Comparison of ENCODE assay signal across 24 cellular contexts in the genomic region with DNA sequence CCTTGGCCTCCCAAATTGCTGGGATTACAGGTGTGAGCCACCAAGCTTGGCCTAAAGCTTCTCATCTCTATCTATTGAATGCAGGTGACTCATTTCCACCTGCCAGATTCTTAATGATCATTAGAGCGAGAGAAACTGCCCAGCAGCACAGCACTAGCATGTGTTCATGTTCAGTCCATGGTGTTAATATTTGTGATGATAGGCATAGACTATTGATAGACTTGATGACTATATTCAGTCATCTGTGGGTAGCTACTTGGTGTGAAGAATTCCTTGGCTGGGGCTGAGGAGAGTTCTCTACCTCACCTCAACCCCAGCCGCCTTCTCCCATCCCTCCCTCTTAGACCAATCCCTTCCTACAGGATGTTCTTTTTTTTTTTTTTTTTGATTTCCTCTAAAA. TPM values are rescaled to one million over a fixed set of nuclear protein-coding genes. Genes with fewer than 3 reads are reported as not detected.
DNase-seq lines count a peak whose midpoint lies in the region; ATAC-seq and TF ChIP-seq lines count a peak whose summit lies in the region.
"Had no signal": no experiment of that assay in that cellular context is flagged by ENCODE, and none has a peak within 500 bp of the region (broad histone marks: within the 10 kb centered on the region; RNA-seq: fewer than 3 reads in every experiment).

No MANE protein-coding gene starts in this region.

- TF ChIP-seq POLR2A in prostate gland (IDR thresholded peaks at IDR 0.05) = no peak

- H3K36me3 ChIP-seq in ascending aorta (peaks cover 0 to 9% of the 10 kb centered on the region in 2 donors), prostate gland (no peaks in the 10 kb centered on the region)
- H3K36me3 ChIP-seq: Peyer's patch, sigmoid colon, stomach had no signal

- H3K27ac Mint-ChIP-seq in activated T-cell treated with anti-CD3 and anti-CD28 coated beads, Interleukin-2, amount 50 U/mL, for 24 hours = peak overlapping the region; percentile 27
- H3K27ac Mint-ChIP-seq in HFFc6 = no peak overlapping the region
- H3K27ac Mint-ChIP-seq: type B pancreatic cell had no signal

- no peaks in the 10 kb centered on the region for H3K9me3 Mint-ChIP-seq in activated T-cell treated with anti-CD3 and anti-CD28 coated beads, Interleukin-2, amount 50 U/mL, for 24 hours
- no peaks in the 10 kb centered on the region for H3K9me3 Mint-ChIP-seq in HFFc6
- H3K9me3 Mint-ChIP-seq: immature natural killer cell, type B pancreatic cell had no signal

- H3K27ac ChIP-seq in ascending aorta = peak overlapping the region; percentile 6 to 37
- H3K27ac ChIP-seq in prostate gland = peak overlapping the region; percentile 52 to 75
- H3K27ac ChIP-seq: BLaER1, HL-60, sigmoid colon had no signal

- no peaks in the 10 kb centered on the region for H3K27me3 ChIP-seq in ascending aorta
- no peaks in the 10 kb centered on the region for H3K27me3 ChIP-seq in prostate gland (replicated peaks; ENCODE audit: insufficient read depth)
- H3K27me3 ChIP-seq: BLaER1, heart left ventricle, Peyer's patch, sigmoid colon, stomach had no signal

- no peak for DNase-seq in activated T-cell treated with anti-CD3 and anti-CD28 coated beads, Interleukin-2, amount 50 U/mL, for 24 hours
- DNase-seq in activated T-cell treated with anti-CD3 and anti-CD28 coated beads for 4 hours (no peak), HK-2 (ENCODE audit: unreplicated experiment) (peak; percentile 16), ascending aorta (ENCODE audit: low spot score in 2 of 2) (no peak), prostate gland (ENCODE audit: low spot score) (no peak), HFFc6 (no peak), NCI-H345 treated with DMSO at 0.1 percent for 48 hours (lab: John Stamatoyannopoulos, UW; ENCODE audit: unreplicated experiment) (no peak)
- DNase-seq: activated CD4-positive, alpha-beta T cell treated with anti-CD3 and anti-CD28 coated beads for 1 hour; activated gamma-delta T cell; immature natural killer cell; MM.1S; NCI-H146; NCI-H2171 treated with DMSO at 0.1 percent for 48 hours; NCI-H774; Peyer's patch; sigmoid colon; stomach; T1000 had no signal

- H3K36me3 Mint-ChIP-seq in activated T-cell treated with anti-CD3 and anti-CD28 coated beads, Interleukin-2, amount 50 U/mL, for 24 hours (ENCODE audit: low read depth) = peaks cover 71% of the 10 kb centered on the region
- no peaks in the 10 kb centered on the region for H3K36me3 Mint-ChIP-seq in HFFc6 (ENCODE audit: low read depth)

- H3K4me3 ChIP-seq in ascending aorta (no peak overlapping the region), prostate gland (no peak overlapping the region)
- H3K4me3 ChIP-seq: BLaER1, heart left ventricle, lung, Peyer's patch, sigmoid colon, stomach had no signal

- H3K27me3 Mint-ChIP-seq in activated T-cell treated with anti-CD3 and anti-CD28 coated beads, Interleukin-2, amount 50 U/mL, for 24 hours = no peaks in the 10 kb centered on the region
- peaks cover 10% of the 10 kb centered on the region for H3K27me3 Mint-ChIP-seq in HFFc6 (ENCODE audit: insufficient read depth)
- H3K27me3 Mint-ChIP-seq: type B pancreatic cell had no signal

- 96% methylated on average over 2 of the region's 2 CpGs for WGBS in prostate gland

- no peak overlapping the region for H3K4me3 Mint-ChIP-seq in activated T-cell treated with anti-CD3 and anti-CD28 coated beads, Interleukin-2, amount 50 U/mL, for 24 hours
- H3K4me3 Mint-ChIP-seq in HFFc6 = no peak overlapping the region
- H3K4me3 Mint-ChIP-seq: immature natural killer cell, type B pancreatic cell had no signal

- H3K9me3 ChIP-seq in ascending aorta (no peaks in the 10 kb centered on the region), prostate gland (no peaks in the 10 kb centered on the region)
- H3K9me3 ChIP-seq: BLaER1, heart left ventricle, Peyer's patch, sigmoid colon, stomach had no signal

- H3K4me1 Mint-ChIP-seq in activated T-cell treated with anti-CD3 and anti-CD28 coated beads, Interleukin-2, amount 50 U/mL, for 24 hours (ENCODE audit: low read depth) = peaks cover 67% of the 10 kb centered on the region
- peaks cover 11% of the 10 kb centered on the region for H3K4me1 Mint-ChIP-seq in HFFc6 (ENCODE audit: low read depth)

- TF ChIP-seq CTCF in ascending aorta (IDR thresholded peaks at IDR 0.05) = no peak
- TF ChIP-seq CTCF in prostate gland (IDR thresholded peaks at IDR 0.05) = no peak
- TF ChIP-seq CTCF in HFFc6 (IDR thresholded peaks at IDR 0.05) = no peak

- intact Hi-C loops in ascending aorta (cut with DNase I) = no loop called here
- intact Hi-C loops in prostate gland (cut with DNase I) = no loop called here

- H3K4me1 ChIP-seq in ascending aorta (peaks cover 8 to 26% of the 10 kb centered on the region in 2 donors), prostate gland (replicated peaks) (peaks cover 8% of the 10 kb centered on the region)
- H3K4me1 ChIP-seq: sigmoid colon had no signal

- ATAC-seq in HG02938 (IDR thresholded peaks at IDR 0.05; ENCODE audit: unreplicated experiment) = no peak

RNA-seq across cellular contexts. Expression of a gene that starts 60.0 kb away (rescaled TPM):
- total RNA-seq in ascending aorta (59.9 TPM), prostate gland (100 to 1,000 TPM; 101 to 225 TPM)
- total RNA-seq in HFFc6 (2021; fragmentation: NEBNext Ultra II Directional; extraction: Animal tissue kit (Norgen Biotek cat#: 25700)) = 1 to 10 TPM in 5 of 6 experiments, under 1 TPM in 1; 0.88 to 2.6 (median 1.9) TPM

Comparison
In these comparisons a context has a peak if more than half of its experiments do, and no peak if none do; other contexts are left out.
1. RNA of a gene that starts 60.0 kb away (total RNA-seq): 101 to 225 TPM in prostate gland and 59.9 TPM in ascending aorta (single experiment); 0.88 to 2.6 TPM in HFFc6; every median in the first group is over 10 times any median in the second.